Comparison of ENCODE assay signal across 12 cellular contexts in the genomic region with DNA sequence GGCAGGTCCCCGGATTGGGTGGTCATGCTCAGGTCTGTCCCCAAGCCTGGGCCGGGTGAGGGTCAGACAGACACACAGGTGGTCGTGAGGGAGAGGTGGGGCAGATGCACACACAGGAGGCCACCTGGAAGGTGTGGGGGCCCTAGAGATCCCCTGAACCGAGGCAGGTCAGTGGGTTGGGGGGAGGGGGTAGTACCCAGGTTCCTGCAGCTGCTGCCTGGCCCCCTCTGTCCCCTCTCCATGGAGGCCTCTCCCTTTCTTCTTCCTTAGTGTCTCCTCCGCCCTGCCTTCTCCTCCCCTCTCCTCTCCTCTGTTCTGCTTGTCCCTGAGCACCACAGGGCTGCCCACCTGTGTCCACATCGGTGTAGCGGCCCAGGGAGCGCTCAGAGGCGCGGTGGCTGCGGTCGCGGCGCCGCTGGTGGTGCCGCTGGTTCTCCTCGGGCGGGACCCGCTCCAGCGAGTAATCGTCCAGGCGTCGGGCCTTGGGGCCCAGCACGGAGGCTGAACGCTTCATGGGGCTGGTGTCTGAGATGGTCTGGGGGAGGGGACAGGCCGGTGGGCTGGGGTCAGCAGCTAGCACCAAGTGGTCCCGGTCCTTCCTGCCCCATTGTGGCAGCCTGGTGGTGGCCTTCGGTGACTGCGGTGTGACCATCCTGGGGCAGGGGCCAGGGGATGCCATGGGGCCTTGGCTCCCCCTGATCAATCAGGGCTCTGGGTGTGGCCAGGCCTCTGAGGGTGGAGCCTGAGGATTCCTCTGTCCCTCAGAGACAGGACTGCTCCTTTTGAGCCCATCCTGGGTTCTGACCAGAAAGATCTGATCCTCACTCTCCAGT. TPM values are rescaled to one million over a fixed set of nuclear protein-coding genes. Genes with fewer than 3 reads are reported as not detected.
DNase-seq lines count a peak whose midpoint lies in the region; ATAC-seq and TF ChIP-seq lines count a peak whose summit lies in the region.
"Had no signal": no experiment of that assay in that cellular context is flagged by ENCODE, and none has a peak within 500 bp of the region (broad histone marks: within the 10 kb centered on the region; RNA-seq: fewer than 3 reads in every experiment).

No MANE protein-coding gene starts in this region.

- H3K27ac ChIP-seq in IMR-90 (ENCODE audit: insufficient read depth, low read length), result no peak overlapping the region
- H3K27ac ChIP-seq in effector memory CD4-positive, alpha-beta T cell (ENCODE audit: insufficient read depth, low read length, poor library complexity, severe bottlenecking), result no peak overlapping the region

- no peak for DNase-seq in activated CD8-positive, alpha-beta memory T cell treated with anti-CD3 and anti-CD28 coated beads, Interleukin-2, amount 10 ng/mL, durations not matched to agents 7 days and 5 days
- DNase-seq in activated CD8-positive, alpha-beta memory T cell treated with anti-CD3 and anti-CD28 coated beads, Interleukin-2, amount 50 U/mL, for 4 hours, result no peak
- DNase-seq in IMR-90, result no peak
- no peak for DNase-seq in effector memory CD4-positive, alpha-beta T cell
- no peak for DNase-seq in kidney glomerular epithelial cell (lab: John Stamatoyannopoulos, UW)
- DNase-seq: dermis blood vessel endothelial cell, hippocampal formation, NCI-H524, thyroid gland had no signal

- no peaks in the 10 kb centered on the region for H3K9me3 Mint-ChIP-seq in activated CD8-positive, alpha-beta memory T cell treated with anti-CD3 and anti-CD28 coated beads, Interleukin-2, amount 10 ng/mL, durations not matched to agents 7 days and 5 days (ENCODE audit: low read depth)
- no peaks in the 10 kb centered on the region for H3K9me3 Mint-ChIP-seq in stimulated activated memory B cell treated with anti-CD40 and anti-IgM and Interleukin-4, amounts not matched to agents 10 μg/mL and 1 μg/mL and 100 μg/mL, for 72 hours

- peaks cover 7% of the 10 kb centered on the region for H3K4me1 ChIP-seq in IMR-90 (ENCODE audit: control insufficient read depth, insufficient read depth, low read length)
- peaks cover 3% of the 10 kb centered on the region for H3K4me1 ChIP-seq in effector memory CD4-positive, alpha-beta T cell (ENCODE audit: control insufficient read depth, insufficient read depth, low read length, poor library complexity, severe bottlenecking)
- H3K4me1 ChIP-seq: thyroid gland had no signal

- no peak overlapping the region for H2BK20ac ChIP-seq in IMR-90 (ENCODE audit: low read depth, low read length)

- TF ChIP-seq POLR2A in IMR-90 (IDR thresholded peaks at IDR 0.05; ENCODE audit: low read depth, low read length), result no peak

- H3K9me3 ChIP-seq in IMR-90 (ENCODE audit: control insufficient read depth, insufficient read depth, low read length), result no peaks in the 10 kb centered on the region
- no peaks in the 10 kb centered on the region for H3K9me3 ChIP-seq in effector memory CD4-positive, alpha-beta T cell (ENCODE audit: control insufficient read depth, low read length)
- H3K9me3 ChIP-seq: thyroid gland had no signal

- dilution Hi-C loops in IMR-90 (cut with HindIII; ENCODE audit: low sequenced_read_pairs, unreplicated experiment), result no loop called here

- TF ChIP-seq CTCF in IMR-90 (conservative IDR thresholded peaks at IDR 0.05; ENCODE audit: low read depth, low read length), result no peak

- no peaks in the 10 kb centered on the region for H3K36me3 Mint-ChIP-seq in activated CD8-positive, alpha-beta memory T cell treated with anti-CD3 and anti-CD28 coated beads, Interleukin-2, amount 10 ng/mL, durations not matched to agents 7 days and 5 days
- no peaks in the 10 kb centered on the region for H3K36me3 Mint-ChIP-seq in stimulated activated memory B cell treated with anti-CD40 and anti-IgM and Interleukin-4, amounts not matched to agents 10 μg/mL and 1 μg/mL and 100 μg/mL, for 72 hours

- H3K9ac ChIP-seq in IMR-90 (ENCODE audit: low read depth, low read length), result no peak overlapping the region

- no peak overlapping the region for H4K5ac ChIP-seq in IMR-90 (ENCODE audit: low read depth, low read length)

- BruUV-seq in IMR-90 (replicated peaks; lab: Mats Ljungman, UMichigan), result no TSS peak

- no peak for TF ChIP-seq RAD21 in IMR-90 (IDR thresholded peaks at IDR 0.05; ENCODE audit: low read length)

- H3K4me2 ChIP-seq in IMR-90 (ENCODE audit: low read depth, low read length), result no peak overlapping the region

- peak overlapping the region; percentile 55 for H2AK9ac ChIP-seq in IMR-90 (replicated peaks; ENCODE audit: low read depth, low read length, poor library complexity)

- no peaks in the 10 kb centered on the region for H3K79me1 ChIP-seq in IMR-90 (ENCODE audit: low read depth in 1 of 2, low read length in 2 of 2)

- H3K23ac ChIP-seq in IMR-90 (ENCODE audit: low read depth, low read length), result no peak overlapping the region

- H3K27ac Mint-ChIP-seq in activated CD8-positive, alpha-beta memory T cell treated with anti-CD3 and anti-CD28 coated beads, Interleukin-2, amount 10 ng/mL, durations not matched to agents 7 days and 5 days, result peak overlapping the region; percentile 28
- peak overlapping the region; percentile 96 for H3K27ac Mint-ChIP-seq in stimulated activated memory B cell treated with anti-CD40 and anti-IgM and Interleukin-4, amounts not matched to agents 10 μg/mL and 1 μg/mL and 100 μg/mL, for 72 hours

- H3K27me3 ChIP-seq in IMR-90 (ENCODE audit: control insufficient read depth, insufficient read depth, low read length), result no peaks in the 10 kb centered on the region
- H3K27me3 ChIP-seq in effector memory CD4-positive, alpha-beta T cell (replicated peaks; ENCODE audit: control insufficient read depth, insufficient read depth, low read length, poor library complexity, severe bottlenecking), result no peaks in the 10 kb centered on the region
- H3K27me3 ChIP-seq: thyroid gland had no signal

- no peaks in the 10 kb centered on the region for H3K27me3 Mint-ChIP-seq in activated CD8-positive, alpha-beta memory T cell treated with anti-CD3 and anti-CD28 coated beads, Interleukin-2, amount 10 ng/mL, durations not matched to agents 7 days and 5 days
- no peaks in the 10 kb centered on the region for H3K27me3 Mint-ChIP-seq in stimulated activated memory B cell treated with anti-CD40 and anti-IgM and Interleukin-4, amounts not matched to agents 10 μg/mL and 1 μg/mL and 100 μg/mL, for 72 hours

- H3K4me1 Mint-ChIP-seq in activated CD8-positive, alpha-beta memory T cell treated with anti-CD3 and anti-CD28 coated beads, Interleukin-2, amount 10 ng/mL, durations not matched to agents 7 days and 5 days, result peaks cover 6% of the 10 kb centered on the region
- H3K4me1 Mint-ChIP-seq in stimulated activated memory B cell treated with anti-CD40 and anti-IgM and Interleukin-4, amounts not matched to agents 10 μg/mL and 1 μg/mL and 100 μg/mL, for 72 hours, result peaks cover 54% of the 10 kb centered on the region

- intact Hi-C loops in IMR-90 (cut with micrococcal nuclease), result loop anchor here (5.0 kb wide), 1 partner anchor 47 kb away; no protein-coding TSS in a partner anchor

- H3K4me3 ChIP-seq in IMR-90 (ENCODE audit: insufficient read depth, low read depth, low read length), result no peak overlapping the region
- H3K4me3 ChIP-seq in effector memory CD4-positive, alpha-beta T cell (ENCODE audit: insufficient read depth, low read depth, low read length, poor library complexity, severe bottlenecking), result peak overlapping the region; percentile 60

- H2AK5ac ChIP-seq in IMR-90 (ENCODE audit: low read depth, low read length), result peak overlapping the region; percentile 78

- H3K4me3 Mint-ChIP-seq in activated CD8-positive, alpha-beta memory T cell treated with anti-CD3 and anti-CD28 coated beads, Interleukin-2, amount 10 ng/mL, durations not matched to agents 7 days and 5 days, result peak overlapping the region; percentile 43
- peak overlapping the region; percentile 84 for H3K4me3 Mint-ChIP-seq in stimulated activated memory B cell treated with anti-CD40 and anti-IgM and Interleukin-4, amounts not matched to agents 10 μg/mL and 1 μg/mL and 100 μg/mL, for 72 hours

- no peak overlapping the region for H4K8ac ChIP-seq in IMR-90 (ENCODE audit: low read depth in 2 of 2, low read length in 2 of 2)

- no peak overlapping the region for H3K56ac ChIP-seq in IMR-90 (ENCODE audit: extremely low read depth, insufficient read depth, low read length)

- no peaks in the 10 kb centered on the region for H3K9me1 ChIP-seq in IMR-90 (ENCODE audit: insufficient read depth, low read length)

- H2AFZ ChIP-seq in IMR-90 (replicated peaks; ENCODE audit: low read length, poor library complexity), result peak overlapping the region; percentile 69

- no peaks in the 10 kb centered on the region for H4K20me1 ChIP-seq in IMR-90 (ENCODE audit: insufficient read depth, low read length)

- no peak overlapping the region for H3K14ac ChIP-seq in IMR-90 (replicated peaks; ENCODE audit: low read depth, low read length)

- no peak overlapping the region for H2BK5ac ChIP-seq in IMR-90 (ENCODE audit: low read depth, low read length, poor library complexity, severe bottlenecking)

- peaks cover 2% of the 10 kb centered on the region; the same call in 1 of the 2 replicates for H3K36me3 ChIP-seq in IMR-90 (ENCODE audit: control insufficient read depth, insufficient read depth, low read length)
- H3K36me3 ChIP-seq in effector memory CD4-positive, alpha-beta T cell (ENCODE audit: control insufficient read depth, insufficient read depth, low read length), result no peaks in the 10 kb centered on the region
- H3K36me3 ChIP-seq: thyroid gland had no signal

- no peak overlapping the region for H2BK15ac ChIP-seq in IMR-90 (ENCODE audit: low read depth, low read length)

- no peak overlapping the region for H4K91ac ChIP-seq in IMR-90 (ENCODE audit: insufficient read depth, low read depth, low read length)

- in situ Hi-C loops in IMR-90 (cut with MboI; ENCODE audit: low sequenced_read_pairs), result no loop called here

- H3K18ac ChIP-seq in IMR-90 (ENCODE audit: low read depth, low read length), result no peak overlapping the region

- H3K4ac ChIP-seq in IMR-90 (ENCODE audit: low read depth, low read length), result peak overlapping the region; percentile 43; the same call in 1 of the 2 replicates

- WGBS in IMR-90 (ENCODE audit: extremely low coverage in 2 of 2, insufficient read length in 1 of 2), 2 experiments, result 92% methylated on average over 16 of the region's 29 CpGs; no CpG with 5 or more reads in 1 of the 2 experiments

- CTCF ChIA-PET in activated CD8-positive, alpha-beta memory T cell treated with anti-CD3 and anti-CD28 coated beads, Interleukin-2, amount 10 ng/mL, durations not matched to agents 7 days and 5 days (lab: Charles Lee), result interaction anchor here (0.6 to 5.9 kb wide), 2 partner anchors 14 to 15 kb away, joined by 4 to 31 read pairs; no protein-coding TSS in a partner anchor
- CTCF ChIA-PET in IMR-90 (lab: Yijun Ruan, JAX), result no interaction called here

- POLR2A ChIA-PET in IMR-90 (lab: Charles Lee; ENCODE audit: unreplicated experiment), result no interaction called here

- no peak for ATAC-seq in activated CD8-positive, alpha-beta memory T cell treated with anti-CD3 and anti-CD28 coated beads, Interleukin-2, amount 10 ng/mL, durations not matched to agents 7 days and 5 days
- ATAC-seq in IMR-90 (ENCODE audit: low read depth), result no peak
- ATAC-seq in stimulated activated memory B cell treated with anti-CD40 and anti-IgM and Interleukin-4, amounts not matched to agents 10 μg/mL and 1 μg/mL and 100 μg/mL, for 72 hours, result peak; percentile 57
- no peak for ATAC-seq in GM21723 (IDR thresholded peaks at IDR 0.05; ENCODE audit: unreplicated experiment)
- no peak for ATAC-seq in HG03565 (IDR thresholded peaks at IDR 0.05; ENCODE audit: unreplicated experiment)

- no peak overlapping the region for H2BK120ac ChIP-seq in IMR-90 (ENCODE audit: low read depth, low read length)

RNA-seq across cellular contexts. Expression of a gene that starts 59.0 kb away (rescaled TPM):
- total RNA-seq in activated CD8-positive, alpha-beta memory T cell treated with anti-CD3 and anti-CD28 coated beads, Interleukin-2, amount 10 ng/mL, durations not matched to agents 7 days and 5 days, result 100 to 1,000 TPM; 148 to 209 TPM
- 7.7 and 17.5 TPM in 2 replicates for total RNA-seq in IMR-90 (2012; rRNA removed)
- 99.4 and 102 TPM in 2 replicates for polyA plus RNA-seq in IMR-90 (2012; rRNA removed)
- 235 and 278 TPM in 2 replicates for polyA plus RNA-seq in IMR-90 (2012; cell fraction: cytosol; rRNA removed)
- 283 and 529 TPM in 2 replicates for polyA plus RNA-seq in IMR-90 (2012; cell fraction: nucleus; rRNA removed; ENCODE audit: low replicate concordance)

RNA-seq across cellular contexts. Expression of a gene that starts 59.0 kb away (rescaled TPM):
- 10 to 100 TPM; 58.6 to 70.1 TPM for total RNA-seq in activated CD8-positive, alpha-beta memory T cell treated with anti-CD3 and anti-CD28 coated beads, Interleukin-2, amount 10 ng/mL, durations not matched to agents 7 days and 5 days
- 64.9 and 76.7 TPM in 2 replicates for total RNA-seq in IMR-90 (2012; rRNA removed)
- polyA plus RNA-seq in IMR-90 (2012; rRNA removed), result 77.9 and 82.0 TPM in 2 replicates
- polyA plus RNA-seq in IMR-90 (2012; cell fraction: cytosol; rRNA removed), result 83.2 and 104 TPM in 2 replicates
- polyA plus RNA-seq in IMR-90 (2012; cell fraction: nucleus; rRNA removed; ENCODE audit: low replicate concordance), result 242 and 318 TPM in 2 replicates
